Comparison of ENCODE assay signal across 14 cellular contexts in genomic region chr9:127767405-127767804, GRCh38. TPM values are rescaled to one million over a fixed set of nuclear protein-coding genes. Genes with fewer than 3 reads are reported as not detected.
DNase-seq lines count a peak whose midpoint lies in the region; ATAC-seq and TF ChIP-seq lines count a peak whose summit lies in the region.
"Had no signal": no experiment of that assay in that cellular context is flagged by ENCODE, and none has a peak within 500 bp of the region (broad histone marks: within the 10 kb centered on the region; RNA-seq: fewer than 3 reads in every experiment).

No MANE protein-coding gene starts in this region.

- peaks cover 71 to 85% (median 80%) of the 10 kb centered on the region in 10 experiments for H3K4me1 ChIP-seq in BLaER1 treated with 17β-estradiol and CSF1 and Interleukin-3, amounts not matched to agents 10 nM and 100 nM
- peaks cover 4% of the 10 kb centered on the region for H3K4me1 ChIP-seq in neural progenitor cell

- H3K27me3 Mint-ChIP-seq in neural progenitor cell (ENCODE audit: insufficient read depth, low read depth) = peaks cover 20% of the 10 kb centered on the region

- H3K9me3 Mint-ChIP-seq in neural progenitor cell = no peaks in the 10 kb centered on the region

- peaks cover 0 to 91% (median 22%) of the 10 kb centered on the region in 11 experiments; a peak in 13 of 22 replicates for H4K20me1 ChIP-seq in BLaER1 treated with 17β-estradiol and CSF1 and Interleukin-3, amounts not matched to agents 10 nM and 100 nM
- no peaks in the 10 kb centered on the region for H4K20me1 ChIP-seq in neural progenitor cell (ENCODE audit: low read depth)

- no peaks in the 10 kb centered on the region for H3K79me2 ChIP-seq in neural progenitor cell (ENCODE audit: low read depth)

- H3K27ac ChIP-seq in BLaER1 treated with 17β-estradiol and CSF1 and Interleukin-3, amounts not matched to agents 10 nM and 100 nM = peak overlapping the region; percentile 24 to 79 (median 61); a peak in 20 of 22 replicates
- H3K27ac ChIP-seq in dorsolateral prefrontal cortex = peak overlapping the region in 35 of 59 donors; percentile 3 to 75 (median 48)
- H3K27ac ChIP-seq in neural progenitor cell = no peak overlapping the region

- H3K9ac ChIP-seq in BLaER1 treated with 17β-estradiol and CSF1 and Interleukin-3, amounts not matched to agents 10 nM and 100 nM = peak overlapping the region; percentile 23 to 73 (median 51); a peak in 18 of 22 replicates
- no peak overlapping the region for H3K9ac ChIP-seq in neural progenitor cell

- ATAC-seq in GM18907 (IDR thresholded peaks at IDR 0.05; ENCODE audit: unreplicated experiment) = no peak
- ATAC-seq in GM21367 (IDR thresholded peaks at IDR 0.05; ENCODE audit: unreplicated experiment) = no peak
- ATAC-seq: Panc1 had no signal

- no peaks in the 10 kb centered on the region for H3K27me3 ChIP-seq in BLaER1 treated with 17β-estradiol and CSF1 and Interleukin-3, amounts not matched to agents 10 nM and 100 nM
- H3K27me3 ChIP-seq in dorsolateral prefrontal cortex (no peaks in the 10 kb centered on the region), neural progenitor cell (peaks cover 8% of the 10 kb centered on the region)

- H3K4me2 ChIP-seq in BLaER1 treated with 17β-estradiol and CSF1 and Interleukin-3, amounts not matched to agents 10 nM and 100 nM = peak overlapping the region; percentile 70 to 97 (median 95)
- H3K4me2 ChIP-seq in neural progenitor cell = no peak overlapping the region

- H3F3A ChIP-seq in neural progenitor cell (ENCODE audit: low read depth) = peaks cover 12% of the 10 kb centered on the region

- H3K9me3 ChIP-seq in BLaER1 treated with 17β-estradiol and CSF1 and Interleukin-3, amounts not matched to agents 10 nM and 100 nM (replicated peaks in 1 of 11) = no peaks in the 10 kb centered on the region
- H3K9me3 ChIP-seq in neural progenitor cell (ENCODE audit: low read depth) = no peaks in the 10 kb centered on the region

- no peak overlapping the region for H3K4me3 Mint-ChIP-seq in neural progenitor cell

- H3K4me3 ChIP-seq in BLaER1 treated with 17β-estradiol and CSF1 and Interleukin-3, amounts not matched to agents 10 nM and 100 nM = peak overlapping the region in 3 of 10 experiments; percentile 15 to 22 (median 18); a peak in 2 of 20 replicates
- H3K4me3 ChIP-seq in dorsolateral prefrontal cortex (peak overlapping the region in 7 of 59 donors; percentile 5 to 31 (median 18)), neural progenitor cell (no peak overlapping the region)

- peak overlapping the region; percentile 78 for H3K27ac Mint-ChIP-seq in neural progenitor cell

- peaks cover 21 to 67% (median 38%) of the 10 kb centered on the region in 11 experiments for H3K36me3 ChIP-seq in BLaER1 treated with 17β-estradiol and CSF1 and Interleukin-3, amounts not matched to agents 10 nM and 100 nM
- no peaks in the 10 kb centered on the region for H3K36me3 ChIP-seq in neural progenitor cell

- intact Hi-C loops in dorsolateral prefrontal cortex (cut with DNase I) = no loop called here

- TF ChIP-seq CTCF in dorsolateral prefrontal cortex (IDR thresholded peaks at IDR 0.05 in 54 of 56, conservative IDR thresholded peaks at IDR 0.05 in 2 of 56; ENCODE audit: low read depth in 1 of 56, partially characterized antibody in 56 of 56) = no peak
- TF ChIP-seq CTCF in neural progenitor cell (IDR thresholded peaks at IDR 0.05) = no peak
- TF ChIP-seq CTCF in GM10266 (IDR thresholded peaks at IDR 0.05; ENCODE audit: control insufficient read depth, insufficient read depth, low read depth, missing control alignments) = no peak

- H3K36me3 Mint-ChIP-seq in neural progenitor cell = no peaks in the 10 kb centered on the region

- DNase-seq in NCI-H69 (lab: John Stamatoyannopoulos, UW) (peak; percentile 39), dorsolateral prefrontal cortex (no peak), neural progenitor cell (ENCODE audit: low spot score) (no peak), NCI-H1930 (lab: John Stamatoyannopoulos, UW) (no peak), GM10266 (ENCODE audit: extremely low spot score) (no peak)
- DNase-seq: activated CD4-positive, alpha-beta T cell treated with anti-CD3 and anti-CD28 coated beads for 1 hour; cerebellar nuclear complex; hypothalamus; nucleus accumbens had no signal

- no peak overlapping the region for H2AFZ ChIP-seq in neural progenitor cell (replicated peaks)

- H3K4me1 Mint-ChIP-seq in neural progenitor cell = peaks cover 50% of the 10 kb centered on the region

RNA-seq across cellular contexts. Expression of gene SH2D3C, which starts 11.1 kb away (rescaled TPM):
- total RNA-seq in dorsolateral prefrontal cortex (10 to 100 TPM in 118 of 120 experiments, 1 to 10 TPM in 2; 9.3 to 27.9 (median 17.3) TPM), neural progenitor cell (ENCODE audit: low replicate concordance) (1.8 and 1.9 TPM in 2 replicates)
- total RNA-seq: LHCN-M2 had no signal

RNA-seq across cellular contexts. Expression of gene CDK9, which starts 18.4 kb away (rescaled TPM):
- total RNA-seq in dorsolateral prefrontal cortex (100 to 1,000 TPM in 89 of 120 experiments, 10 to 100 TPM in 31; 78.5 to 153 (median 110) TPM), neural progenitor cell (ENCODE audit: low replicate concordance) (22.5 and 47.8 TPM in 2 replicates)

RNA-seq across cellular contexts. Expression of gene TOR2A, which starts 32.3 kb away (rescaled TPM):
- total RNA-seq in dorsolateral prefrontal cortex (10 to 100 TPM in 101 of 120 experiments, 1 to 10 TPM in 19; 7.7 to 18.6 (median 12.5) TPM), neural progenitor cell (ENCODE audit: low replicate concordance) (5.5 and 18.3 TPM in 2 replicates)

RNA-seq across cellular contexts. Expression of gene FPGS, which starts 35.3 kb away (rescaled TPM):
- total RNA-seq in dorsolateral prefrontal cortex = 10 to 100 TPM; 19.5 to 55.8 (median 36.6) TPM
- 32.8 and 60.5 TPM in 2 replicates for total RNA-seq in neural progenitor cell (ENCODE audit: low replicate concordance)

RNA-seq across cellular contexts. Expression of gene TTC16, which starts 51.5 kb away (rescaled TPM):
- 1 to 10 TPM in 3 of 120 experiments, under 1 TPM in 107, not detected in 10; 0.15 to 1.4 (median 0.47) TPM for total RNA-seq in dorsolateral prefrontal cortex
- not detected in 2 replicates for total RNA-seq in neural progenitor cell (ENCODE audit: low replicate concordance)
- total RNA-seq: LHCN-M2 had no signal
